In the genomic region with DNA sequence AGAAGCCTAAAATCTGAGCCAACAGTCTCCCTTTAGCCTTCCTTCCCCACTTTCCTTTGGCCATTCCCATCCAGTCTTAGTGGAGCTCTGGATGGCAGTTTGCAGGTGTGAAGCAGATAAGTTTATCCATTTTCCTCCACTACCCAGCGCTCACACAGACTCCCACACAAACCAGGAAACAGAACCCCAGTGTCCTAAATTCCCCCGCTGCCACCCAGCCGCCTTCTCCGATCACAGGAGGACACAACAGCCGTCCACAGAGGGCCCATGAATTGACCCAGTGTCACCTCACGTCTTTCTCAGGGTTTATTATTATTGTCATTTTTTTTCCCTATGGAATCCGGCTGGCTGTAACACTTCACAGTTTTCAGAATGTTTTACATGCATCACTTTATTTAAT, we compare ENCODE assay signal across 12 cellular contexts. TPM values are rescaled to one million over a fixed set of nuclear protein-coding genes. Genes with fewer than 3 reads are reported as not detected.
A peak's percentile ranks its signal among the peaks of the same experiment; 100 is the strongest.
DNase-seq lines count a peak whose midpoint lies in the region; ATAC-seq, FAIRE-seq and TF ChIP-seq lines count a peak whose summit lies in the region.
"Had no signal": no experiment of that assay in that cellular context is flagged by ENCODE, and none has a peak within 500 bp of the region (broad histone marks: within the 10 kb centered on the region; RNA-seq: fewer than 3 reads in every experiment).

No MANE protein-coding gene starts in this region.

- 81 to 92% methylated on average over 7 of the region's 7 CpGs for WGBS in heart right ventricle, 2 donors
- WGBS in endodermal cell (ENCODE audit: insufficient coverage in 1 of 2, insufficient read length in 1 of 2), 2 experiments = 87 to 97% methylated on average over 4 to 7 of the region's 7 CpGs
- 76% methylated on average over 7 of the region's 7 CpGs for WGBS in urinary bladder

- H3K4me3 ChIP-seq in heart right ventricle = no peak overlapping the region
- H3K4me3 ChIP-seq in endodermal cell (ENCODE audit: low read length) = no peak overlapping the region
- H3K4me3 ChIP-seq in neural progenitor cell = no peak overlapping the region
- H3K4me3 ChIP-seq in urinary bladder (ENCODE audit: low read depth, low read length) = no peak overlapping the region

- DNase-seq in heart right ventricle (no peak), left ventricle myocardium superior (no peak), endodermal cell (no peak), neural progenitor cell (ENCODE audit: low spot score) (no peak), frontal cortex (ENCODE audit: low spot score in 2 of 2) (no peak)
- DNase-seq: activated CD8-positive, alpha-beta memory T cell treated with anti-CD3 and anti-CD28 coated beads, Interleukin-2, amount 10 ng/mL, durations not matched to agents 7 days and 5 days; MV-4-11; NCI-H524 had no signal

- H3K4me2 ChIP-seq in neural progenitor cell = no peak overlapping the region

- H3K9ac ChIP-seq in endodermal cell (ENCODE audit: extremely low read depth, low read length, poor library complexity, severe bottlenecking) = no peak overlapping the region
- H3K9ac ChIP-seq in neural progenitor cell = no peak overlapping the region

- H3K4me1 Mint-ChIP-seq in endodermal cell = peaks cover 59% of the 10 kb centered on the region
- H3K4me1 Mint-ChIP-seq in neural progenitor cell = peaks cover 61% of the 10 kb centered on the region

- H3K36me3 ChIP-seq in heart right ventricle = peaks cover 0 to 25% (median 0%) of the 10 kb centered on the region in 9 donors
- H3K36me3 ChIP-seq in endodermal cell (ENCODE audit: control insufficient read depth, insufficient read depth, low read length) = no peaks in the 10 kb centered on the region
- no peaks in the 10 kb centered on the region for H3K36me3 ChIP-seq in neural progenitor cell
- no peaks in the 10 kb centered on the region for H3K36me3 ChIP-seq in urinary bladder (ENCODE audit: insufficient read depth)

- H4K20me1 ChIP-seq in neural progenitor cell (ENCODE audit: low read depth) = no peaks in the 10 kb centered on the region

- no peak overlapping the region for H2AFZ ChIP-seq in neural progenitor cell (replicated peaks)

- H3K27me3 ChIP-seq in heart right ventricle (no peaks in the 10 kb centered on the region), endodermal cell (ENCODE audit: control insufficient read depth, insufficient read depth, low read length, poor library complexity, severe bottlenecking) (no peaks in the 10 kb centered on the region), neural progenitor cell (no peaks in the 10 kb centered on the region)

- no peaks in the 10 kb centered on the region for H3K9me3 ChIP-seq in heart right ventricle
- no peaks in the 10 kb centered on the region for H3K9me3 ChIP-seq in endodermal cell (ENCODE audit: control insufficient read depth, low read length)
- H3K9me3 ChIP-seq in neural progenitor cell (ENCODE audit: low read depth) = no peaks in the 10 kb centered on the region

- peaks cover 7% of the 10 kb centered on the region for H3K36me3 Mint-ChIP-seq in endodermal cell (ENCODE audit: low read depth)
- H3K36me3 Mint-ChIP-seq in neural progenitor cell = no peaks in the 10 kb centered on the region
- H3K36me3 Mint-ChIP-seq: activated CD8-positive, alpha-beta memory T cell treated with anti-CD3 and anti-CD28 coated beads, Interleukin-2, amount 10 ng/mL, durations not matched to agents 7 days and 5 days had no signal

- intact Hi-C loops in heart right ventricle (cut with DNase I) (no loop called here), left ventricle myocardium superior (cut with micrococcal nuclease) (no loop called here)

- FAIRE-seq in frontal cortex (lab: Jason Lieb, UNC) = no peak

- H3K4me3 Mint-ChIP-seq in endodermal cell = peak overlapping the region; percentile 1
- no peak overlapping the region for H3K4me3 Mint-ChIP-seq in neural progenitor cell
- H3K4me3 Mint-ChIP-seq: activated CD8-positive, alpha-beta memory T cell treated with anti-CD3 and anti-CD28 coated beads, Interleukin-2, amount 10 ng/mL, durations not matched to agents 7 days and 5 days; stimulated activated memory B cell treated with anti-CD40 and anti-IgM and Interleukin-4, amounts not matched to agents 10 μg/mL and 1 μg/mL and 100 μg/mL, for 72 hours had no signal

- ATAC-seq in heart right ventricle = no peak
- ATAC-seq in left ventricle myocardium superior = no peak
- ATAC-seq in HG03175 (IDR thresholded peaks at IDR 0.05; ENCODE audit: unreplicated experiment) = no peak
- ATAC-seq in GM19452 (IDR thresholded peaks at IDR 0.05; ENCODE audit: unreplicated experiment) = no peak
- ATAC-seq: activated CD8-positive, alpha-beta memory T cell treated with anti-CD3 and anti-CD28 coated beads, Interleukin-2, amount 10 ng/mL, durations not matched to agents 7 days and 5 days; stimulated activated memory B cell treated with anti-CD40 and anti-IgM and Interleukin-4, amounts not matched to agents 10 μg/mL and 1 μg/mL and 100 μg/mL, for 72 hours had no signal

- H3K27ac Mint-ChIP-seq in endodermal cell (peak overlapping the region; percentile 94), neural progenitor cell (peak overlapping the region; percentile 22)
- H3K27ac Mint-ChIP-seq: activated CD8-positive, alpha-beta memory T cell treated with anti-CD3 and anti-CD28 coated beads, Interleukin-2, amount 10 ng/mL, durations not matched to agents 7 days and 5 days; stimulated activated memory B cell treated with anti-CD40 and anti-IgM and Interleukin-4, amounts not matched to agents 10 μg/mL and 1 μg/mL and 100 μg/mL, for 72 hours had no signal

- TF ChIP-seq CTCF in heart right ventricle (IDR thresholded peaks at IDR 0.05) = no peak
- no peak for TF ChIP-seq CTCF in endodermal cell (conservative IDR thresholded peaks at IDR 0.05)
- TF ChIP-seq CTCF in neural progenitor cell (IDR thresholded peaks at IDR 0.05) = no peak

- H3K27ac ChIP-seq in heart right ventricle = peak overlapping the region in 9 of 10 donors; percentile 4 to 96 (median 44)
- H3K27ac ChIP-seq in endodermal cell (ENCODE audit: low read depth, low read length) = no peak overlapping the region
- no peak overlapping the region for H3K27ac ChIP-seq in neural progenitor cell
- H3K27ac ChIP-seq in urinary bladder (ENCODE audit: low read depth) = peak overlapping the region; percentile 81

- H3K4me1 ChIP-seq in heart right ventricle (peaks cover 30 to 100% (median 62%) of the 10 kb centered on the region in 9 donors), endodermal cell (ENCODE audit: control insufficient read depth, insufficient read depth, low read length) (peaks cover 8% of the 10 kb centered on the region), neural progenitor cell (peaks cover 7% of the 10 kb centered on the region), urinary bladder (ENCODE audit: insufficient read depth) (peaks cover 1% of the 10 kb centered on the region)

- no peaks in the 10 kb centered on the region for H3F3A ChIP-seq in neural progenitor cell (ENCODE audit: low read depth)

- H3K9me3 Mint-ChIP-seq in endodermal cell (no peaks in the 10 kb centered on the region), neural progenitor cell (no peaks in the 10 kb centered on the region)
- H3K9me3 Mint-ChIP-seq: stimulated activated memory B cell treated with anti-CD40 and anti-IgM and Interleukin-4, amounts not matched to agents 10 μg/mL and 1 μg/mL and 100 μg/mL, for 72 hours had no signal

- no peaks in the 10 kb centered on the region for H3K79me2 ChIP-seq in neural progenitor cell (ENCODE audit: low read depth)

- H3K27me3 Mint-ChIP-seq in endodermal cell (ENCODE audit: insufficient read depth) (no peaks in the 10 kb centered on the region), neural progenitor cell (ENCODE audit: insufficient read depth, low read depth) (peaks cover 25% of the 10 kb centered on the region)
- H3K27me3 Mint-ChIP-seq: stimulated activated memory B cell treated with anti-CD40 and anti-IgM and Interleukin-4, amounts not matched to agents 10 μg/mL and 1 μg/mL and 100 μg/mL, for 72 hours had no signal

RNA-seq across cellular contexts. Expression of gene CD9, which starts 16.4 kb away (rescaled TPM):
- total RNA-seq in heart right ventricle (10 to 100 TPM; 24.8 to 70.4 (median 52.8) TPM), left ventricle myocardium superior (39.2 TPM), endodermal cell (10 to 100 TPM; 33.5 to 99.1 TPM), neural progenitor cell (ENCODE audit: low replicate concordance) (3.1 and 3.6 TPM in 2 replicates), urinary bladder (215 TPM), frontal cortex (26.5 TPM)
- polyA plus RNA-seq in heart right ventricle (100 to 1,000 TPM in 1 of 2 donors, 10 to 100 TPM in 1; 52.3 to 109 TPM), urinary bladder (554 TPM)
- 26.5 TPM for polyA plus RNA-seq in endodermal cell (2013, experiment 1 of 2)
- polyA plus RNA-seq in endodermal cell (2013, experiment 2 of 2) = 22.0 TPM

Comparison
In these comparisons a context has a peak if more than half of its experiments do, and no peak if none do; other contexts are left out.
1. H3K27ac ChIP-seq: peak in heart right ventricle (9 of 10) and urinary bladder (single experiment); none in endodermal cell (single experiment) and neural progenitor cell (single experiment).